16 cellular contexts compared by ENCODE assay signal in genomic region chr2:225009768-225010167, GRCh38. TPM values are rescaled to one million over a fixed set of nuclear protein-coding genes. Genes with fewer than 3 reads are reported as not detected.
A peak's percentile ranks its signal among the peaks of the same experiment; 100 is the strongest.
DNase-seq lines count a peak whose midpoint lies in the region; ATAC-seq, FAIRE-seq and TF ChIP-seq lines count a peak whose summit lies in the region.
"Had no signal": no experiment of that assay in that cellular context is flagged by ENCODE, and none has a peak within 500 bp of the region (broad histone marks: within the 10 kb centered on the region; RNA-seq: fewer than 3 reads in every experiment).

No MANE protein-coding gene starts in this region.

- peak overlapping the region; percentile 42; the same call in 1 of the 2 replicates for H3K27ac Mint-ChIP-seq in WTC11

- no peak for DNase-seq in GM12891 (ENCODE audit: insufficient read length, low spot score)
- DNase-seq in WTC11 (ENCODE audit: low spot score): no peak
- peak; percentile 83 for DNase-seq in kidney tubule cell (ENCODE audit: low spot score)
- DNase-seq in small intestine: no peak
- DNase-seq in HAP-1 (ENCODE audit: low spot score in 2 of 2): no peak
- no peak for DNase-seq in uterus
- DNase-seq: central memory CD4-positive, alpha-beta T cell; GF-D8; MM.1S; NCI-H2171 treated with DMSO at 0.1 percent for 48 hours; spleen had no signal

- no peaks in the 10 kb centered on the region for H3K36me3 Mint-ChIP-seq in WTC11

- H3K4me3 ChIP-seq in small intestine (ENCODE audit: low read depth in 1 of 2, low read length in 2 of 2): no peak overlapping the region
- H3K4me3 ChIP-seq in HAP-1: no peak overlapping the region
- H3K4me3 ChIP-seq in uterus: no peak overlapping the region
- H3K4me3 ChIP-seq: BLaER1, spleen, vagina had no signal

- CTCF ChIA-PET in WTC11 (lab: Charles Lee): interaction anchor here (0.6 to 1.5 kb wide), 6 partner anchors 11 to 306 kb away, joined by 3 to 5 read pairs (median 4); no protein-coding TSS in a partner anchor

- no peak for TF ChIP-seq POLR2A in GM12891 (IDR thresholded peaks at IDR 0.05; ENCODE audit: low read depth, low read length)
- TF ChIP-seq POLR2A in uterus (IDR thresholded peaks at IDR 0.05): no peak

- H3K9me3 Mint-ChIP-seq in WTC11: no peaks in the 10 kb centered on the region

- peaks cover 39% of the 10 kb centered on the region for H3K4me1 Mint-ChIP-seq in WTC11

- 38 to 59% (median 38%) methylated on average over 2 of the region's 2 CpGs for WGBS in small intestine, 3 donors

- H3K4me3 Mint-ChIP-seq in WTC11: no peak overlapping the region
- H3K4me3 Mint-ChIP-seq: neural crest cell had no signal

- ATAC-seq in WTC11: peak; percentile 54
- no peak for ATAC-seq in HG02571 (IDR thresholded peaks at IDR 0.05; ENCODE audit: unreplicated experiment)

- TF ChIP-seq CTCF in 22Rv1 (IDR thresholded peaks at IDR 0.05) (no peak), WTC11 (IDR thresholded peaks at IDR 0.05) (no peak), uterus (IDR thresholded peaks at IDR 0.05) (no peak)

- peak overlapping the region; percentile 28 for H3K27ac ChIP-seq in 22Rv1
- H3K27ac ChIP-seq in small intestine (ENCODE audit: low read depth in 1 of 2, low read length in 1 of 2): no peak overlapping the region
- no peak overlapping the region for H3K27ac ChIP-seq in uterus
- H3K27ac ChIP-seq: BLaER1, vagina had no signal

- H3K4me1 ChIP-seq in small intestine (ENCODE audit: control insufficient read depth in 2 of 2, insufficient read depth in 1 of 2, low read depth in 1 of 2, low read length in 1 of 2) (peaks cover 0 to 5% of the 10 kb centered on the region in 2 donors), HAP-1 (no peaks in the 10 kb centered on the region), uterus (no peaks in the 10 kb centered on the region)

- intact Hi-C loops in uterus (cut with DNase I; ENCODE audit: low total_unique reads): no loop called here

- no peaks in the 10 kb centered on the region for H3K27me3 Mint-ChIP-seq in WTC11 (ENCODE audit: low read depth)

- in situ Hi-C loops in HAP-1 (cut with MboI; ENCODE audit: low sequenced_read_pairs): loop anchor here (25.0 kb wide), 1 partner anchor 647 kb away; no protein-coding TSS in a partner anchor

- POLR2A ChIA-PET in WTC11 (lab: Charles Lee): no interaction called here

- H3K9me3 ChIP-seq in small intestine (ENCODE audit: control insufficient read depth, low read depth): no peaks in the 10 kb centered on the region
- no peaks in the 10 kb centered on the region for H3K9me3 ChIP-seq in HAP-1
- H3K9me3 ChIP-seq in uterus: no peaks in the 10 kb centered on the region
- H3K9me3 ChIP-seq: BLaER1, spleen, vagina had no signal

- H3K36me3 ChIP-seq in small intestine (ENCODE audit: control insufficient read depth in 2 of 2, insufficient read depth in 2 of 2, low read length in 2 of 2) (no peaks in the 10 kb centered on the region), HAP-1 (replicated peaks) (no peaks in the 10 kb centered on the region), uterus (no peaks in the 10 kb centered on the region)
- H3K36me3 ChIP-seq: BLaER1, vagina had no signal

- FAIRE-seq in GM12891 (lab: Jason Lieb, UNC) (peak; percentile 69), small intestine (lab: Jason Lieb, UNC) (no peak)

- H3K27me3 ChIP-seq in small intestine (ENCODE audit: control insufficient read depth in 2 of 2, insufficient read depth in 2 of 2, low read length in 2 of 2): no peaks in the 10 kb centered on the region
- peaks cover 3% of the 10 kb centered on the region; the same call in 1 of the 2 replicates for H3K27me3 ChIP-seq in HAP-1 (ENCODE audit: low read depth)
- H3K27me3 ChIP-seq in uterus: no peaks in the 10 kb centered on the region
- H3K27me3 ChIP-seq: BLaER1, spleen, vagina had no signal

TF ChIP-seq in GM12891, 5 proteins besides CTCF, POLR2A, EP300 and RAD21:
- TF ChIP-seq PAX5 (IDR thresholded peaks at IDR 0.05; ENCODE audit: insufficient read depth, low read length, severe bottlenecking) (no peak), POU2F2 (IDR thresholded peaks at IDR 0.05; ENCODE audit: low read depth, low read length) (no peak), SPI1 (IDR thresholded peaks at IDR 0.05; ENCODE audit: low read depth, low read length) (no peak), TAF1 (IDR thresholded peaks at IDR 0.05; ENCODE audit: low read depth, low read length) (no peak), POLR2AphosphoS5 (IDR thresholded peaks at IDR 0.05; ENCODE audit: low read depth, low read length) (no peak)

TF ChIP-seq in WTC11, 78 proteins besides CTCF, POLR2A, EP300 and RAD21:
- TF ChIP-seq ZNF317 (CRISPR knock-in tag; IDR thresholded peaks at IDR 0.05; ENCODE audit: borderline replicate concordance, low read depth): no peak
- TF ChIP-seq SMAD3 (CRISPR knock-in tag; IDR thresholded peaks at IDR 0.05; ENCODE audit: borderline replicate concordance): no peak
- TF ChIP-seq TCF7 (CRISPR knock-in tag; IDR thresholded peaks at IDR 0.05; ENCODE audit: low read depth): no peak
- TF ChIP-seq TP53 (CRISPR knock-in tag; IDR thresholded peaks at IDR 0.05): no peak
- TF ChIP-seq GABPB1 (CRISPR knock-in tag; IDR thresholded peaks at IDR 0.05): no peak
- TF ChIP-seq OVOL2 (CRISPR knock-in tag; IDR thresholded peaks at IDR 0.05; ENCODE audit: borderline replicate concordance): no peak
- TF ChIP-seq GTF2I (CRISPR knock-in tag; conservative IDR thresholded peaks at IDR 0.05): no peak
- no peak for TF ChIP-seq NFATC4 (CRISPR knock-in tag; IDR thresholded peaks at IDR 0.05)
- no peak for TF ChIP-seq HMGA2 (CRISPR knock-in tag; IDR thresholded peaks at IDR 0.05)
- no peak for TF ChIP-seq SMAD4 (CRISPR knock-in tag; IDR thresholded peaks at IDR 0.05)
- no peak for TF ChIP-seq E2F4 (CRISPR knock-in tag; IDR thresholded peaks at IDR 0.05; ENCODE audit: borderline replicate concordance, low read depth)
- TF ChIP-seq ZNF396 (CRISPR knock-in tag; IDR thresholded peaks at IDR 0.05; ENCODE audit: borderline replicate concordance): no peak

RNA-seq across cellular contexts. Expression of gene DOCK10, which starts 32.5 kb away (rescaled TPM):
- 43.7 TPM for polyA plus RNA-seq in GM12891 (2012; ENCODE audit: low read depth, missing spikeins)
- total RNA-seq in WTC11 (2021) (0.76 to 2.9 TPM (median 1.6 TPM) in 3 replicates), uterus (10 to 100 TPM in 2 of 4 donors, 1 to 10 TPM in 2; 3.8 to 33.2 (median 12.3) TPM)
- 1 to 10 TPM; 2.3 to 4.3 (median 2.7) TPM for polyA plus RNA-seq in small intestine
